1 cellular context compared by ENCODE assay signal in genomic region chr22:30390974-30391691, GRCh38.
TF ChIP-seq lines count a peak whose summit lies in the region.

No MANE protein-coding gene starts in this region.

TF ChIP-seq in HepG2, 621 proteins besides CTCF, POLR2A, EP300 and RAD21 (continued from another document and continues in another):
- 0 out of 2 replicates have a peak, but pooled peaks have one; percentile 37 for TF ChIP-seq TARDBP (CRISPR knock-in tag; IDR thresholded peaks at IDR 0.05)
- TF ChIP-seq ZNF572 (CRISPR knock-in tag; IDR thresholded peaks at IDR 0.05): no peak
- no peak for TF ChIP-seq ZNF180 (CRISPR knock-in tag; IDR thresholded peaks at IDR 0.05; ENCODE audit: borderline replicate concordance, low read depth)
- TF ChIP-seq ZNF570 (CRISPR knock-in tag; IDR thresholded peaks at IDR 0.05; ENCODE audit: borderline replicate concordance): no peak
- peak; percentile 32; the same call in 1 of the 2 replicates for TF ChIP-seq DNMT3B (CRISPR knock-in tag; conservative IDR thresholded peaks at IDR 0.05)
- no peak for TF ChIP-seq SP1 (IDR thresholded peaks at IDR 0.05)
- TF ChIP-seq SP1 (CRISPR knock-in tag; IDR thresholded peaks at IDR 0.05): no peak
- TF ChIP-seq, protein P1, sequence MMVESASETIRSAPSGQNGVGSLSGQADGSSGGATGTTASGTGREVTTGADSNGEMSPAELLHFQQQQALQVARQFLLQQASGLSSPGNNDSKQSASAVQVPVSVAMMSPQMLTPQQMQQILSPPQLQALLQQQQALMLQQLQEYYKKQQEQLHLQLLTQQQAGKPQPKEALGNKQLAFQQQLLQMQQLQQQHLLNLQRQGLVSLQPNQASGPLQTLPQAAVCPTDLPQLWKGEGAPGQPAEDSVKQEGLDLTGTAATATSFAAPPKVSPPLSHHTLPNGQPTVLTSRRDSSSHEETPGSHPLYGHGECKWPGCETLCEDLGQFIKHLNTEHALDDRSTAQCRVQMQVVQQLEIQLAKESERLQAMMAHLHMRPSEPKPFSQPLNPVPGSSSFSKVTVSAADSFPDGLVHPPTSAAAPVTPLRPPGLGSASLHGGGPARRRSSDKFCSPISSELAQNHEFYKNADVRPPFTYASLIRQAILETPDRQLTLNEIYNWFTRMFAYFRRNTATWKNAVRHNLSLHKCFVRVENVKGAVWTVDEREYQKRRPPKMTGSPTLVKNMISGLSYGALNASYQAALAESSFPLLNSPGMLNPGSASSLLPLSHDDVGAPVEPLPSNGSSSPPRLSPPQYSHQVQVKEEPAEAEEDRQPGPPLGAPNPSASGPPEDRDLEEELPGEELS (CRISPR knock-in tag; IDR thresholded peaks at IDR 0.05): no peak
- no peak for TF ChIP-seq IRX3 (CRISPR knock-in tag; IDR thresholded peaks at IDR 0.05; ENCODE audit: borderline replicate concordance, low read depth)
- TF ChIP-seq, protein P2, sequence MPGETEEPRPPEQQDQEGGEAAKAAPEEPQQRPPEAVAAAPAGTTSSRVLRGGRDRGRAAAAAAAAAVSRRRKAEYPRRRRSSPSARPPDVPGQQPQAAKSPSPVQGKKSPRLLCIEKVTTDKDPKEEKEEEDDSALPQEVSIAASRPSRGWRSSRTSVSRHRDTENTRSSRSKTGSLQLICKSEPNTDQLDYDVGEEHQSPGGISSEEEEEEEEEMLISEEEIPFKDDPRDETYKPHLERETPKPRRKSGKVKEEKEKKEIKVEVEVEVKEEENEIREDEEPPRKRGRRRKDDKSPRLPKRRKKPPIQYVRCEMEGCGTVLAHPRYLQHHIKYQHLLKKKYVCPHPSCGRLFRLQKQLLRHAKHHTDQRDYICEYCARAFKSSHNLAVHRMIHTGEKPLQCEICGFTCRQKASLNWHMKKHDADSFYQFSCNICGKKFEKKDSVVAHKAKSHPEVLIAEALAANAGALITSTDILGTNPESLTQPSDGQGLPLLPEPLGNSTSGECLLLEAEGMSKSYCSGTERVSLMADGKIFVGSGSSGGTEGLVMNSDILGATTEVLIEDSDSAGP (CRISPR knock-in tag; IDR thresholded peaks at IDR 0.05; ENCODE audit: borderline replicate concordance): peak; percentile 58; the same call in 1 of the 2 replicates
- TF ChIP-seq, protein P3, sequence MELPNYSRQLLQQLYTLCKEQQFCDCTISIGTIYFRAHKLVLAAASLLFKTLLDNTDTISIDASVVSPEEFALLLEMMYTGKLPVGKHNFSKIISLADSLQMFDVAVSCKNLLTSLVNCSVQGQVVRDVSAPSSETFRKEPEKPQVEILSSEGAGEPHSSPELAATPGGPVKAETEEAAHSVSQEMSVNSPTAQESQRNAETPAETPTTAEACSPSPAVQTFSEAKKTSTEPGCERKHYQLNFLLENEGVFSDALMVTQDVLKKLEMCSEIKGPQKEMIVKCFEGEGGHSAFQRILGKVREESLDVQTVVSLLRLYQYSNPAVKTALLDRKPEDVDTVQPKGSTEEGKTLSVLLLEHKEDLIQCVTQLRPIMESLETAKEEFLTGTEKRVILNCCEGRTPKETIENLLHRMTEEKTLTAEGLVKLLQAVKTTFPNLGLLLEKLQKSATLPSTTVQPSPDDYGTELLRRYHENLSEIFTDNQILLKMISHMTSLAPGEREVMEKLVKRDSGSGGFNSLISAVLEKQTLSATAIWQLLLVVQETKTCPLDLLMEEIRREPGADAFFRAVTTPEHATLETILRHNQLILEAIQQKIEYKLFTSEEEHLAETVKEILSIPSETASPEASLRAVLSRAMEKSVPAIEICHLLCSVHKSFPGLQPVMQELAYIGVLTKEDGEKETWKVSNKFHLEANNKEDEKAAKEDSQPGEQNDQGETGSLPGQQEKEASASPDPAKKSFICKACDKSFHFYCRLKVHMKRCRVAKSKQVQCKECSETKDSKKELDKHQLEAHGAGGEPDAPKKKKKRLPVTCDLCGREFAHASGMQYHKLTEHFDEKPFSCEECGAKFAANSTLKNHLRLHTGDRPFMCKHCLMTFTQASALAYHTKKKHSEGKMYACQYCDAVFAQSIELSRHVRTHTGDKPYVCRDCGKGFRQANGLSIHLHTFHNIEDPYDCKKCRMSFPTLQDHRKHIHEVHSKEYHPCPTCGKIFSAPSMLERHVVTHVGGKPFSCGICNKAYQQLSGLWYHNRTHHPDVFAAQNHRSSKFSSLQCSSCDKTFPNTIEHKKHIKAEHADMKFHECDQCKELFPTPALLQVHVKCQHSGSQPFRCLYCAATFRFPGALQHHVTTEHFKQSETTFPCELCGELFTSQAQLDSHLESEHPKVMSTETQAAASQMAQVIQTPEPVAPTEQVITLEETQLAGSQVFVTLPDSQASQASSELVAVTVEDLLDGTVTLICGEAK (IDR thresholded peaks at IDR 0.05): no peak
- TF ChIP-seq, protein P3 (CRISPR knock-in tag; IDR thresholded peaks at IDR 0.05): no peak
- TF ChIP-seq, protein P4, sequence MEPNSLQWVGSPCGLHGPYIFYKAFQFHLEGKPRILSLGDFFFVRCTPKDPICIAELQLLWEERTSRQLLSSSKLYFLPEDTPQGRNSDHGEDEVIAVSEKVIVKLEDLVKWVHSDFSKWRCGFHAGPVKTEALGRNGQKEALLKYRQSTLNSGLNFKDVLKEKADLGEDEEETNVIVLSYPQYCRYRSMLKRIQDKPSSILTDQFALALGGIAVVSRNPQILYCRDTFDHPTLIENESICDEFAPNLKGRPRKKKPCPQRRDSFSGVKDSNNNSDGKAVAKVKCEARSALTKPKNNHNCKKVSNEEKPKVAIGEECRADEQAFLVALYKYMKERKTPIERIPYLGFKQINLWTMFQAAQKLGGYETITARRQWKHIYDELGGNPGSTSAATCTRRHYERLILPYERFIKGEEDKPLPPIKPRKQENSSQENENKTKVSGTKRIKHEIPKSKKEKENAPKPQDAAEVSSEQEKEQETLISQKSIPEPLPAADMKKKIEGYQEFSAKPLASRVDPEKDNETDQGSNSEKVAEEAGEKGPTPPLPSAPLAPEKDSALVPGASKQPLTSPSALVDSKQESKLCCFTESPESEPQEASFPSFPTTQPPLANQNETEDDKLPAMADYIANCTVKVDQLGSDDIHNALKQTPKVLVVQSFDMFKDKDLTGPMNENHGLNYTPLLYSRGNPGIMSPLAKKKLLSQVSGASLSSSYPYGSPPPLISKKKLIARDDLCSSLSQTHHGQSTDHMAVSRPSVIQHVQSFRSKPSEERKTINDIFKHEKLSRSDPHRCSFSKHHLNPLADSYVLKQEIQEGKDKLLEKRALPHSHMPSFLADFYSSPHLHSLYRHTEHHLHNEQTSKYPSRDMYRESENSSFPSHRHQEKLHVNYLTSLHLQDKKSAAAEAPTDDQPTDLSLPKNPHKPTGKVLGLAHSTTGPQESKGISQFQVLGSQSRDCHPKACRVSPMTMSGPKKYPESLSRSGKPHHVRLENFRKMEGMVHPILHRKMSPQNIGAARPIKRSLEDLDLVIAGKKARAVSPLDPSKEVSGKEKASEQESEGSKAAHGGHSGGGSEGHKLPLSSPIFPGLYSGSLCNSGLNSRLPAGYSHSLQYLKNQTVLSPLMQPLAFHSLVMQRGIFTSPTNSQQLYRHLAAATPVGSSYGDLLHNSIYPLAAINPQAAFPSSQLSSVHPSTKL (CRISPR knock-in tag; IDR thresholded peaks at IDR 0.05): peak; percentile 31; the same call in 1 of the 2 replicates
- no peak for TF ChIP-seq ZNF609 (CRISPR knock-in tag; IDR thresholded peaks at IDR 0.05; ENCODE audit: borderline replicate concordance)
- no peak for TF ChIP-seq ZNF333 (CRISPR knock-in tag; IDR thresholded peaks at IDR 0.05; ENCODE audit: borderline replicate concordance)
- no peak for TF ChIP-seq ZSCAN12 (CRISPR knock-in tag; IDR thresholded peaks at IDR 0.05)
- TF ChIP-seq ZSCAN25 (CRISPR knock-in tag; IDR thresholded peaks at IDR 0.05): no peak
- TF ChIP-seq ZNF878 (CRISPR knock-in tag; IDR thresholded peaks at IDR 0.05): no peak
- no peak for TF ChIP-seq ZNF350 (CRISPR knock-in tag; IDR thresholded peaks at IDR 0.05; ENCODE audit: borderline replicate concordance, low read depth)
- no peak for TF ChIP-seq HNF4A (CRISPR knock-in tag; IDR thresholded peaks at IDR 0.05)
- TF ChIP-seq ZNF713 (CRISPR knock-in tag; IDR thresholded peaks at IDR 0.05): no peak
- TF ChIP-seq NRL (CRISPR knock-in tag; IDR thresholded peaks at IDR 0.05; ENCODE audit: borderline replicate concordance): no peak
- TF ChIP-seq ZBTB2 (CRISPR knock-in tag; IDR thresholded peaks at IDR 0.05; ENCODE audit: low read depth): no peak
- TF ChIP-seq WIZ (CRISPR knock-in tag; IDR thresholded peaks at IDR 0.05): no peak
- 0 out of 2 replicates have a peak, but pooled peaks have one; percentile 38 for TF ChIP-seq SMYD3 (CRISPR knock-in tag; IDR thresholded peaks at IDR 0.05)
- TF ChIP-seq ELF1 (CRISPR knock-in tag; IDR thresholded peaks at IDR 0.05): peak; percentile 28; the same call in 1 of the 2 replicates
- TF ChIP-seq ATF1 (CRISPR knock-in tag; IDR thresholded peaks at IDR 0.05): no peak
- TF ChIP-seq TGIF2 (CRISPR knock-in tag; IDR thresholded peaks at IDR 0.05): 0 out of 2 replicates have a peak, but pooled peaks have one; percentile 25
- TF ChIP-seq PRMT3 (CRISPR knock-in tag; IDR thresholded peaks at IDR 0.05; ENCODE audit: borderline replicate concordance, low read depth): no peak
- TF ChIP-seq NR2F6 (IDR thresholded peaks at IDR 0.05): peak; percentile 32; the same call in 1 of the 2 replicates
- TF ChIP-seq NR2F6 (CRISPR knock-in tag; IDR thresholded peaks at IDR 0.05): no peak; the same call in 1 of the 2 replicates
- peak; percentile 78; the same call in 1 of the 2 replicates for TF ChIP-seq SSRP1 (CRISPR knock-in tag; IDR thresholded peaks at IDR 0.05)
- TF ChIP-seq, protein P5, sequence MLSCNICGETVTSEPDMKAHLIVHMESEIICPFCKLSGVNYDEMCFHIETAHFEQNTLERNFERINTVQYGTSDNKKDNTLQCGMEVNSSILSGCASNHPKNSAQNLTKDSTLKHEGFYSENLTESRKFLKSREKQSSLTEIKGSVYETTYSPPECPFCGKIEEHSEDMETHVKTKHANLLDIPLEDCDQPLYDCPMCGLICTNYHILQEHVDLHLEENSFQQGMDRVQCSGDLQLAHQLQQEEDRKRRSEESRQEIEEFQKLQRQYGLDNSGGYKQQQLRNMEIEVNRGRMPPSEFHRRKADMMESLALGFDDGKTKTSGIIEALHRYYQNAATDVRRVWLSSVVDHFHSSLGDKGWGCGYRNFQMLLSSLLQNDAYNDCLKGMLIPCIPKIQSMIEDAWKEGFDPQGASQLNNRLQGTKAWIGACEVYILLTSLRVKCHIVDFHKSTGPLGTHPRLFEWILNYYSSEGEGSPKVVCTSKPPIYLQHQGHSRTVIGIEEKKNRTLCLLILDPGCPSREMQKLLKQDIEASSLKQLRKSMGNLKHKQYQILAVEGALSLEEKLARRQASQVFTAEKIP (CRISPR knock-in tag; IDR thresholded peaks at IDR 0.05; ENCODE audit: borderline replicate concordance): no peak
